11 cellular contexts compared by ENCODE assay signal in genomic region chr2:50318147-50318546, GRCh38.
"Had no signal": no experiment of that assay in that cellular context is flagged by ENCODE, and none has a peak within 500 bp of the region (broad histone marks: within the 10 kb centered on the region; RNA-seq: fewer than 3 reads in every experiment).

No MANE protein-coding gene starts in this region.

- H3K4me3 Mint-ChIP-seq: activated CD4-positive, alpha-beta memory T cell treated with anti-CD3 and anti-CD28 coated beads for 36 hours; activated CD8-positive, alpha-beta memory T cell treated with anti-CD3 and anti-CD28 coated beads, Interleukin-2, amount 10 ng/mL, durations not matched to agents 7 days and 5 days; activated naive CD4-positive, alpha-beta T cell treated with anti-CD3 and anti-CD28 coated beads for 36 hours; stimulated activated memory B cell treated with anti-CD40 and anti-IgM and Interleukin-4, amounts not matched to agents 10 μg/mL and 1 μg/mL and 100 μg/mL, for 72 hours had no signal

- H3K27me3 Mint-ChIP-seq: activated CD4-positive, alpha-beta memory T cell treated with anti-CD3 and anti-CD28 coated beads for 36 hours; activated CD8-positive, alpha-beta memory T cell treated with anti-CD3 and anti-CD28 coated beads, Interleukin-2, amount 10 ng/mL, durations not matched to agents 7 days and 5 days; stimulated activated memory B cell treated with anti-CD40 and anti-IgM and Interleukin-4, amounts not matched to agents 10 μg/mL and 1 μg/mL and 100 μg/mL, for 72 hours had no signal

- H3K9me3 Mint-ChIP-seq: activated naive CD4-positive, alpha-beta T cell treated with anti-CD3 and anti-CD28 coated beads for 36 hours; activated T-helper 2 cell treated with anti-CD3 and anti-CD28 coated beads, Interferon-gamma antibody, Interleukin-2, Interleukin-4, amounts not matched to agents 10 μg/mL and 5 μg/mL and 100 μg/mL, durations not matched to agents 14 hours and 24 hours and 36 hours had no signal

- DNase-seq: activated CD4-positive, alpha-beta memory T cell treated with anti-CD3 and anti-CD28 coated beads for 36 hours; activated CD8-positive, alpha-beta memory T cell treated with anti-CD3 and anti-CD28 coated beads, Interleukin-2, amount 10 ng/mL, durations not matched to agents 7 days and 5 days; activated naive CD4-positive, alpha-beta T cell treated with anti-CD3 and anti-CD28 coated beads for 36 hours; activated T-cell treated with anti-CD3 and anti-CD28 coated beads, Interleukin-2, amount 50 U/mL, for 1 hour; ovary had no signal

- H3K36me3 Mint-ChIP-seq: activated CD4-positive, alpha-beta memory T cell treated with anti-CD3 and anti-CD28 coated beads for 36 hours; activated CD8-positive, alpha-beta memory T cell treated with anti-CD3 and anti-CD28 coated beads, Interleukin-2, amount 10 ng/mL, durations not matched to agents 7 days and 5 days; stimulated activated memory B cell treated with anti-CD40 and anti-IgM and Interleukin-4, amounts not matched to agents 10 μg/mL and 1 μg/mL and 100 μg/mL, for 72 hours had no signal

- H3K27me3 ChIP-seq: ascending aorta, ovary, tibial nerve had no signal

- H3K4me3 ChIP-seq: ascending aorta, ovary, tibial nerve had no signal

- ATAC-seq: activated CD8-positive, alpha-beta memory T cell treated with anti-CD3 and anti-CD28 coated beads, Interleukin-2, amount 10 ng/mL, durations not matched to agents 7 days and 5 days; left lobe of liver; stimulated activated memory B cell treated with anti-CD40 and anti-IgM and Interleukin-4, amounts not matched to agents 10 μg/mL and 1 μg/mL and 100 μg/mL, for 72 hours had no signal

- H3K36me3 ChIP-seq: ascending aorta, ovary, tibial nerve had no signal

- H3K4me1 Mint-ChIP-seq: activated CD8-positive, alpha-beta memory T cell treated with anti-CD3 and anti-CD28 coated beads, Interleukin-2, amount 10 ng/mL, durations not matched to agents 7 days and 5 days; stimulated activated memory B cell treated with anti-CD40 and anti-IgM and Interleukin-4, amounts not matched to agents 10 μg/mL and 1 μg/mL and 100 μg/mL, for 72 hours had no signal

- H3K27ac Mint-ChIP-seq: activated CD4-positive, alpha-beta memory T cell treated with anti-CD3 and anti-CD28 coated beads for 36 hours; activated CD8-positive, alpha-beta memory T cell treated with anti-CD3 and anti-CD28 coated beads, Interleukin-2, amount 10 ng/mL, durations not matched to agents 7 days and 5 days; activated naive CD4-positive, alpha-beta T cell treated with anti-CD3 and anti-CD28 coated beads for 36 hours; activated T-helper 2 cell treated with anti-CD3 and anti-CD28 coated beads, Interferon-gamma antibody, Interleukin-2, Interleukin-4, amounts not matched to agents 10 μg/mL and 5 μg/mL and 100 μg/mL, durations not matched to agents 14 hours and 24 hours and 36 hours; stimulated activated memory B cell treated with anti-CD40 and anti-IgM and Interleukin-4, amounts not matched to agents 10 μg/mL and 1 μg/mL and 100 μg/mL, for 72 hours had no signal

- H3K4me1 ChIP-seq: ascending aorta, tibial nerve had no signal

- H3K9me3 ChIP-seq: ascending aorta, ovary, tibial nerve had no signal

- H3K27ac ChIP-seq: ascending aorta, ovary, tibial nerve had no signal

- FAIRE-seq: keratinocyte had no signal
